ENCODE assay signal across 19 cellular contexts in genomic region chr20:50358166-50358565, GRCh38.
DNase-seq lines count a peak whose midpoint lies in the region; ATAC-seq, FAIRE-seq and TF ChIP-seq lines count a peak whose summit lies in the region.
"Had no signal": no experiment of that assay in that cellular context is flagged by ENCODE, and none has a peak within 500 bp of the region (broad histone marks: within the 10 kb centered on the region; RNA-seq: fewer than 3 reads in every experiment).

No MANE protein-coding gene starts in this region.

- H3K27ac ChIP-seq in HepG2 (ENCODE audit: extremely low read length, insufficient read depth, low read length) (no peak overlapping the region), right lobe of liver (no peak overlapping the region), HEK293 (ENCODE audit: extremely low read depth, low read depth, low read length) (no peak overlapping the region), mesenchymal stem cell (ENCODE audit: low read length, poor library complexity, severe bottlenecking) (no peak overlapping the region)
- H3K27ac ChIP-seq: C4-2B, GM23248 had no signal

- H3K36me3 ChIP-seq in HepG2 (replicated peaks in 1 of 2; ENCODE audit: control insufficient read depth in 1 of 2, insufficient read depth in 2 of 2, low read length in 2 of 2) (no peaks in the 10 kb centered on the region), right lobe of liver (no peaks in the 10 kb centered on the region), HEK293 (ENCODE audit: control insufficient read depth in 2 of 2, insufficient read depth in 1 of 2, low read length in 2 of 2) (no peaks in the 10 kb centered on the region), mesenchymal stem cell (ENCODE audit: control insufficient read depth in 1 of 2, insufficient read depth in 2 of 2, low read depth in 1 of 2, low read length in 2 of 2) (no peaks in the 10 kb centered on the region)

- WGBS in HepG2 (ENCODE audit: low lambda C conversion rate): 21% methylated on average over 5 of the region's 5 CpGs
- WGBS in right lobe of liver (ENCODE audit: insufficient coverage, low coverage, low lambda C conversion rate, missing lambda C conversion rate): no CpG with 5 or more reads among the region's 5 CpGs
- 86% methylated on average over 5 of the region's 5 CpGs for WGBS in mesenchymal stem cell

- no peak overlapping the region for H3K18ac ChIP-seq in mesenchymal stem cell (ENCODE audit: low read depth in 1 of 2, low read length in 2 of 2)

- H3K79me2 ChIP-seq in HepG2 (ENCODE audit: insufficient read depth, low read length): no peaks in the 10 kb centered on the region

- FAIRE-seq in HepG2 (lab: Jason Lieb, UNC): no peak
- FAIRE-seq: GM12878, GM19239, H1 had no signal

- no peak overlapping the region for H2AK5ac ChIP-seq in mesenchymal stem cell (ENCODE audit: low read length, severe bottlenecking)

- TF ChIP-seq POLR2A in HepG2 (IDR thresholded peaks at IDR 0.05; ENCODE audit: insufficient read depth in 1 of 2, low read depth in 2 of 2, low read length in 2 of 2) (no peak), right lobe of liver (IDR thresholded peaks at IDR 0.05) (no peak)

- H4K20me1 ChIP-seq in HepG2 (ENCODE audit: insufficient read depth, low read length): no peaks in the 10 kb centered on the region

- H2AFZ ChIP-seq in HepG2 (ENCODE audit: low read length) (no peak overlapping the region), mesenchymal stem cell (ENCODE audit: low read depth, low read length) (no peak overlapping the region)
- H2AFZ ChIP-seq: GM23248 had no signal

- peak overlapping the region in 1 of 2 experiments; percentile 80 for H2BK12ac ChIP-seq in mesenchymal stem cell (ENCODE audit: low read length in 2 of 2)

- no peak overlapping the region for H2BK5ac ChIP-seq in mesenchymal stem cell (ENCODE audit: low read depth, low read length, poor library complexity, severe bottlenecking)

- no peaks in the 10 kb centered on the region for H3K79me1 ChIP-seq in mesenchymal stem cell (replicated peaks; ENCODE audit: low read length, poor library complexity, severe bottlenecking)

- H3K27me3 ChIP-seq in HepG2 (ENCODE audit: control insufficient read depth in 1 of 2, insufficient read depth in 2 of 2, low read length in 2 of 2): peaks cover 8 to 60% of the 10 kb centered on the region in 2 experiments
- no peaks in the 10 kb centered on the region for H3K27me3 ChIP-seq in right lobe of liver
- H3K27me3 ChIP-seq in mesenchymal stem cell (ENCODE audit: control insufficient read depth in 1 of 2, insufficient read depth in 1 of 2, low read length in 2 of 2): peaks cover 0 to 2% of the 10 kb centered on the region in 2 experiments

- H3K14ac ChIP-seq in mesenchymal stem cell (ENCODE audit: low read length in 2 of 2): no peak overlapping the region

- no peak overlapping the region for H3K4ac ChIP-seq in mesenchymal stem cell (ENCODE audit: low read depth in 1 of 2, low read length in 2 of 2)

- no peak overlapping the region for H2BK15ac ChIP-seq in mesenchymal stem cell (ENCODE audit: low read depth, poor library complexity, severe bottlenecking)

- TF ChIP-seq EP300 in HepG2 (IDR thresholded peaks at IDR 0.05; ENCODE audit: low read depth in 2 of 2, low read length in 2 of 2) (no peak), HepG2 (CRISPR knock-in tag; IDR thresholded peaks at IDR 0.05; ENCODE audit: borderline replicate concordance) (no peak)

- H3K4me3 ChIP-seq in HepG2 (replicated peaks in 1 of 3; ENCODE audit: insufficient read depth in 1 of 3, low read depth in 2 of 3, low read length in 3 of 3) (no peak overlapping the region), right lobe of liver (no peak overlapping the region), HEK293 (ENCODE audit: low read depth, low read length) (no peak overlapping the region), mesenchymal stem cell (ENCODE audit: insufficient read depth in 1 of 2, low read depth in 1 of 2, low read length in 2 of 2) (no peak overlapping the region)
- H3K4me3 ChIP-seq: GM12878, GM23248 had no signal

- peaks cover 88% of the 10 kb centered on the region for H3K4me1 ChIP-seq in HepG2 (ENCODE audit: insufficient read depth, low read length)
- no peaks in the 10 kb centered on the region for H3K4me1 ChIP-seq in right lobe of liver
- H3K4me1 ChIP-seq in HEK293 (ENCODE audit: control insufficient read depth, insufficient read depth, low read length): no peaks in the 10 kb centered on the region
- peaks cover 2% of the 10 kb centered on the region for H3K4me1 ChIP-seq in mesenchymal stem cell (ENCODE audit: control insufficient read depth, insufficient read depth, low read depth, low read length)

- no peaks in the 10 kb centered on the region for H3K9me3 ChIP-seq in HepG2 (ENCODE audit: low read length)
- no peaks in the 10 kb centered on the region for H3K9me3 ChIP-seq in right lobe of liver
- no peaks in the 10 kb centered on the region for H3K9me3 ChIP-seq in HEK293 (ENCODE audit: control insufficient read depth, insufficient read depth, low read depth, low read length)
- H3K9me3 ChIP-seq in mesenchymal stem cell (ENCODE audit: control insufficient read depth, low read length): no peaks in the 10 kb centered on the region
- H3K9me3 ChIP-seq: Caco-2 had no signal

- H3K4me2 ChIP-seq in HepG2 (ENCODE audit: low read depth, low read length): no peak overlapping the region
- no peak overlapping the region for H3K4me2 ChIP-seq in mesenchymal stem cell (ENCODE audit: low read length, poor library complexity, severe bottlenecking)

- H2BK120ac ChIP-seq in mesenchymal stem cell (ENCODE audit: low read depth, low read length): no peak overlapping the region

- TF ChIP-seq CTCF in HepG2 (CRISPR knock-in tag; IDR thresholded peaks at IDR 0.05): no peak
- TF ChIP-seq CTCF in right lobe of liver (IDR thresholded peaks at IDR 0.05): no peak
- no peak for TF ChIP-seq CTCF in HEK293 (tag by site-specific recombination; IDR thresholded peaks at IDR 0.05)

- H3K9ac ChIP-seq in HepG2 (ENCODE audit: insufficient read depth, low read depth, low read length): no peak overlapping the region
- H3K9ac ChIP-seq in mesenchymal stem cell (ENCODE audit: low read length): no peak overlapping the region
- H3K9ac ChIP-seq: GM23248 had no signal

- no peak overlapping the region for H3K23ac ChIP-seq in mesenchymal stem cell (ENCODE audit: low read length in 2 of 2)

- in situ Hi-C loops in HepG2 (cut with HindIII; ENCODE audit: extremely low pct_ligation_motif_present, low pct_unique_long_range_greater_than_20kb): no loop called here

- intact Hi-C loops in HepG2 (cut with micrococcal nuclease; ENCODE audit: unreplicated experiment): no loop called here
- intact Hi-C loops in right lobe of liver (cut with DNase I): no loop called here

- H4K91ac ChIP-seq in mesenchymal stem cell (ENCODE audit: low read length): peak overlapping the region; percentile 62

- CTCF ChIA-PET in HepG2 (lab: Yijun Ruan, JAX; ENCODE audit: low intra/inter-chr PET ratio, low total read pairs) (no interaction called here), HEK293 (lab: Yijun Ruan, JAX) (no interaction called here)

- TF ChIP-seq RAD21 in HepG2 (CRISPR knock-in tag; IDR thresholded peaks at IDR 0.05): no peak

- no peak for DNase-seq in HepG2 (ENCODE audit: low spot score)
- DNase-seq in right lobe of liver: no peak
- DNase-seq in mesenchymal stem cell: no peak
- no peak for DNase-seq in stimulated activated naive CD4-positive, alpha-beta T cell treated with Interleukin-2 at 50 U/mL for 16 hours (lab: John Stamatoyannopoulos, UW)
- no peak for DNase-seq in pons (ENCODE audit: low spot score)
- DNase-seq: Caco-2; CD4-positive, CD25-positive, alpha-beta regulatory T cell; CD8-positive, alpha-beta T cell; DMS153; DND-41; GDM1; GM23248; H7; HCEC 1CT had no signal

- BruUV-seq in HepG2 (replicated peaks; lab: Mats Ljungman, UMichigan): no TSS peak

- ATAC-seq in HepG2: no peak; the same call in 2 of the 3 replicates
- no peak for ATAC-seq in right lobe of liver
- ATAC-seq: CD8-positive, alpha-beta T cell; GM12878 had no signal

- POLR2A ChIA-PET in HepG2 (lab: Yijun Ruan, JAX): interaction anchor here (0.7 to 1.7 kb wide), 5 partner anchors 11 to 82 kb away, joined by 3 to 10 read pairs (median 3); no protein-coding TSS in a partner anchor
- POLR2A ChIA-PET in HEK293 (lab: Yijun Ruan, JAX): no interaction called here

- H4K8ac ChIP-seq in mesenchymal stem cell (ENCODE audit: low read length): no peak overlapping the region

TF ChIP-seq in HEK293, 187 proteins besides CTCF, POLR2A, EP300 and RAD21:
- peak; percentile 88 for TF ChIP-seq ZNF623 (tag by site-specific recombination; IDR thresholded peaks at IDR 0.05)
- TF ChIP-seq ZNF133 (tag by site-specific recombination; IDR thresholded peaks at IDR 0.05): no peak

Comparison
In these comparisons a context has a peak if more than half of its experiments do, and no peak if none do; other contexts are left out.
1. Of the 63 proteins assayed by ChIP-seq in both HepG2 and HEK293: peak only in HepG2: SALL2, ZNF530 and ZNF776; only in HEK293: none; in both: none; in neither: 60.